In genomic region chr5:174665347-174665746, GRCh38 we compare ENCODE assay signal across 28 cellular contexts. TPM values are rescaled to one million over a fixed set of nuclear protein-coding genes. Genes with fewer than 3 reads are reported as not detected.
"Had no signal": no experiment of that assay in that cellular context is flagged by ENCODE, and none has a peak within 500 bp of the region (broad histone marks: within the 10 kb centered on the region; RNA-seq: fewer than 3 reads in every experiment).

No MANE protein-coding gene starts in this region.

- H3K9me3 ChIP-seq: colonic mucosa, esophagus squamous epithelium, gastrocnemius medialis had no signal

- H3K27ac ChIP-seq: colonic mucosa, coronary artery, dorsolateral prefrontal cortex, epithelial cell of prostate, esophagus muscularis mucosa, esophagus squamous epithelium, foreskin keratinocyte, gastrocnemius medialis, gastroesophageal sphincter, heart left ventricle, heart right ventricle had no signal

- H3K27me3 Mint-ChIP-seq: effector memory CD8-positive, alpha-beta T cell had no signal

- H3K4me1 ChIP-seq: colonic mucosa, esophagus muscularis mucosa, esophagus squamous epithelium, foreskin keratinocyte, gastrocnemius medialis, gastroesophageal sphincter, heart left ventricle, heart right ventricle had no signal

- FAIRE-seq: colon, endometrium, endothelial cell of umbilical vein, frontal cortex had no signal

- H3K27me3 ChIP-seq: colonic mucosa, foreskin keratinocyte, gastrocnemius medialis had no signal

- H3K27ac Mint-ChIP-seq: dendritic cell treated with granulocyte-macrophage colony-stimulating factor and Interleukin-4, amounts not matched to agents 40 ng/mL and 50 ng/mL, for 4 days; effector memory CD8-positive, alpha-beta T cell; endodermal cell had no signal

- H3K36me3 ChIP-seq: colonic mucosa, esophagus muscularis mucosa, esophagus squamous epithelium, gastrocnemius medialis, gastroesophageal sphincter, heart left ventricle, heart right ventricle had no signal

- ATAC-seq: effector memory CD8-positive, alpha-beta T cell; esophagus mucosa; foreskin keratinocyte; gastrocnemius medialis; gastroesophageal sphincter; heart left ventricle; heart right ventricle had no signal

- DNase-seq: colonic mucosa; cortex of kidney; dermis blood vessel endothelial cell; dorsolateral prefrontal cortex; effector CD8-positive, alpha-beta T cell; effector memory CD4-positive, alpha-beta T cell; effector memory CD8-positive, alpha-beta T cell; endodermal cell; erythroblast; esophagus squamous epithelium; foreskin fibroblast; foreskin keratinocyte; foreskin melanocyte; gastrocnemius medialis; glutamatergic neuron; head of caudate nucleus; heart left ventricle; heart right ventricle had no signal

- H3K4me3 Mint-ChIP-seq: dendritic cell treated with granulocyte-macrophage colony-stimulating factor and Interleukin-4, amounts not matched to agents 40 ng/mL and 50 ng/mL, for 4 days; effector memory CD8-positive, alpha-beta T cell; endodermal cell had no signal

- H3K4me3 ChIP-seq: colonic mucosa, coronary artery, dorsolateral prefrontal cortex, esophagus muscularis mucosa, esophagus squamous epithelium, gastrocnemius medialis, gastroesophageal sphincter, heart left ventricle, heart right ventricle had no signal

- H3K9me3 Mint-ChIP-seq: dendritic cell treated with granulocyte-macrophage colony-stimulating factor and Interleukin-4, amounts not matched to agents 40 ng/mL and 50 ng/mL, for 4 days had no signal

RNA-seq across cellular contexts. Expression of gene MSX2, which starts 59.0 kb away (rescaled TPM):
- total RNA-seq: endothelial cell of umbilical vein had no signal
- polyA plus RNA-seq: endothelial cell of umbilical vein had no signal
